In genomic region chr3:66994588-66994987, GRCh38 we compare ENCODE assay signal across 7 cellular contexts.
"Had no signal": no experiment of that assay in that cellular context is flagged by ENCODE, and none has a peak within 500 bp of the region (broad histone marks: within the 10 kb centered on the region; RNA-seq: fewer than 3 reads in every experiment).

No MANE protein-coding gene starts in this region.

- H3K9ac ChIP-seq: KMS-11 had no signal

- H3K27ac ChIP-seq: HL-60, KMS-11 had no signal

- H3K4me2 ChIP-seq: KMS-11 had no signal

- DNase-seq: IMR-90, KBM-7, KG1 had no signal

- FAIRE-seq: HepG2, HTR-8/SVneo had no signal

- ATAC-seq: HepG2 had no signal
